39 cellular contexts compared by ENCODE assay signal in the genomic region with DNA sequence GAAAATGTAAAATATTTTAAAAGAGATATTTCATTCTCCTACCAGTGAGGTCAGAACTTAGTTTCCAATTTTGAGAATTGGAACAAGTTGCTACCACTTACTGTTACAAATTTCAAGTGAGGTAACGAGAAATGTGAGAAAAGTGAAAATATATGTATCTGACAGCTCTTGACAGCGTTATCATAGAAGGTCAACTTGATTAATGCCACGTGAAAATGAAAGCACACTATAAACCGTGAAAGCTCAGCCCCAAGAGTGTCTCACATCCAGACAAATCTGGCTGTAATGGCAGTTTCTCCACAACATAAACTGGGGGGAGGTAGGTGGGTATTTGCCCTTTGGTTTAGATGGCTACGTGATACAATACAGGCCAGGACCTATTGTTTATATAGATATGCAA. TPM values are rescaled to one million over a fixed set of nuclear protein-coding genes. Genes with fewer than 3 reads are reported as not detected.
"Had no signal": no experiment of that assay in that cellular context is flagged by ENCODE, and none has a peak within 500 bp of the region (broad histone marks: within the 10 kb centered on the region; RNA-seq: fewer than 3 reads in every experiment).

No MANE protein-coding gene starts in this region.

- FAIRE-seq: astrocyte, TTC549 had no signal

- H3K36me3 ChIP-seq: adrenal gland, brain microvascular endothelial cell, breast epithelium had no signal

- H3K36me3 Mint-ChIP-seq: activated CD4-positive, alpha-beta memory T cell treated with anti-CD3 and anti-CD28 coated beads for 36 hours; activated naive CD4-positive, alpha-beta T cell treated with anti-CD3 and anti-CD28 coated beads, Interleukin-2, amount 50 U/mL, for 72 hours; activated naive CD8-positive, alpha-beta T cell treated with anti-CD3 and anti-CD28 coated beads for 36 hours had no signal

- H3K27ac ChIP-seq: adrenal gland, body of pancreas, brain microvascular endothelial cell, breast epithelium, VCaP had no signal

- H3K4me1 Mint-ChIP-seq: activated B cell treated with CpG ODN at 0.5 μM for 24 hours; activated CD4-positive, alpha-beta T cell treated with anti-CD3 and anti-CD28 coated beads, Interleukin-2, amount 10 ng/mL, durations not matched to agents 24 days and 14 days; activated naive CD8-positive, alpha-beta T cell treated with anti-CD3 and anti-CD28 coated beads for 36 hours; activated T-helper 17 cell treated with anti-CD3 and anti-CD28 coated beads, Interleukin-2, amount 50 U/mL, for 72 hours; T-helper 17 cell had no signal

- H3K9me3 Mint-ChIP-seq: activated CD4-positive, alpha-beta T cell treated with anti-CD3 and anti-CD28 coated beads, Interleukin-2, amount 10 ng/mL, durations not matched to agents 24 days and 14 days; activated CD8-positive, alpha-beta T cell treated with anti-CD3 and anti-CD28 coated beads for 36 hours; activated naive CD4-positive, alpha-beta T cell treated with anti-CD3 and anti-CD28 coated beads for 36 hours; activated naive CD4-positive, alpha-beta T cell treated with anti-CD3 and anti-CD28 coated beads, Interleukin-2, amount 50 U/mL, for 72 hours; activated naive CD8-positive, alpha-beta T cell treated with anti-CD3 and anti-CD28 coated beads for 36 hours; activated T-cell treated with anti-CD3 and anti-CD28 coated beads, Interleukin-2, amount 50 U/mL, for 4 hours; activated T-cell treated with anti-CD3 and anti-CD28 coated beads, Interleukin-2, amount 50 U/mL, for 72 hours; activated T-helper 1 cell treated with anti-CD3 and anti-CD28 coated beads, Interleukin-12 subunit alpha, Interleukin-12 subunit beta, Interleukin-2, Interleukin-4 antibody, amounts not matched to agents 30 ng/mL and 10 ng/mL and 1 ng/mL, durations not matched to agents 14 hours and 24 hours and 36 hours; activated T-helper 17 cell treated with anti-CD3 and anti-CD28 coated beads, Interleukin-2, amount 50 U/mL, for 72 hours had no signal

- H3K27ac Mint-ChIP-seq: activated B cell treated with CpG ODN at 0.5 μM for 24 hours; activated CD4-positive, alpha-beta memory T cell treated with anti-CD3 and anti-CD28 coated beads for 36 hours; activated CD4-positive, alpha-beta T cell treated with anti-CD3 and anti-CD28 coated beads, Interleukin-2, amount 10 ng/mL, durations not matched to agents 24 days and 14 days; activated CD8-positive, alpha-beta T cell treated with anti-CD3 and anti-CD28 coated beads for 36 hours; activated naive CD4-positive, alpha-beta T cell treated with anti-CD3 and anti-CD28 coated beads for 36 hours; activated naive CD4-positive, alpha-beta T cell treated with anti-CD3 and anti-CD28 coated beads, Interleukin-2, amount 50 U/mL, for 72 hours; activated naive CD8-positive, alpha-beta T cell treated with anti-CD3 and anti-CD28 coated beads for 36 hours; activated T-cell treated with anti-CD3 and anti-CD28 coated beads, Interleukin-2, amount 50 U/mL, for 72 hours; activated T-helper 1 cell treated with anti-CD3 and anti-CD28 coated beads, Interleukin-12 subunit alpha, Interleukin-12 subunit beta, Interleukin-2, Interleukin-4 antibody, amounts not matched to agents 30 ng/mL and 10 ng/mL and 1 ng/mL, durations not matched to agents 14 hours and 24 hours and 36 hours; activated T-helper 17 cell treated with anti-CD3 and anti-CD28 coated beads, Interleukin-2, amount 50 U/mL, for 72 hours; T-helper 17 cell had no signal

- ATAC-seq: activated CD8-positive, alpha-beta T cell treated with anti-CD3 and anti-CD28 coated beads for 36 hours; activated naive CD4-positive, alpha-beta T cell treated with anti-CD3 and anti-CD28 coated beads, Interleukin-2, amount 50 U/mL, for 72 hours; activated T-cell treated with anti-CD3 and anti-CD28 coated beads, Interleukin-2, amount 50 U/mL, for 4 hours; activated T-cell treated with anti-CD3 and anti-CD28 coated beads, Interleukin-2, amount 50 U/mL, for 72 hours; activated T-helper 17 cell treated with anti-CD3 and anti-CD28 coated beads, Interleukin-2, amount 50 U/mL, for 72 hours; body of pancreas; T-helper 17 cell had no signal

- H3K9me3 ChIP-seq: adrenal gland, body of pancreas, breast epithelium had no signal

- DNase-seq: activated B cell treated with CpG ODN at 0.5 μM for 24 hours; activated CD4-positive, alpha-beta memory T cell treated with anti-CD3 and anti-CD28 coated beads for 36 hours; activated CD4-positive, alpha-beta T cell treated with anti-CD3 and anti-CD28 coated beads for 4 hours; activated CD4-positive, alpha-beta T cell treated with anti-CD3 and anti-CD28 coated beads, Interleukin-2, amount 10 ng/mL, durations not matched to agents 24 days and 14 days; activated CD4-positive, alpha-beta T cell treated with anti-CD3 and anti-CD28 coated beads, Interleukin-2, amount 50 U/mL, for 1 hour; activated CD4-positive, alpha-beta T cell treated with anti-CD3 and anti-CD28 coated beads, Interleukin-2, amount 50 U/mL, for 4 hours; activated CD4-positive, CD25-positive, alpha-beta regulatory T cell treated with anti-CD3 and anti-CD28 coated beads, Interleukin-2, amount 50 U/mL, for 72 hours; activated CD8-positive, alpha-beta memory T cell treated with anti-CD3 and anti-CD28 coated beads, Interleukin-2, amount 50 U/mL, for 4 hours; activated CD8-positive, alpha-beta T cell treated with anti-CD3 and anti-CD28 coated beads for 36 hours; activated effector memory CD4-positive, alpha-beta T cell treated with anti-CD3 and anti-CD28 coated beads, Interleukin-2, amount 50 U/mL, for 16 hours; activated gamma-delta T cell treated with Interleukin-2 at 50 U/mL for 16 hours; activated naive CD4-positive, alpha-beta T cell; activated naive CD4-positive, alpha-beta T cell treated with anti-CD3 and anti-CD28 coated beads for 36 hours; activated naive CD4-positive, alpha-beta T cell treated with anti-CD3 and anti-CD28 coated beads, Interleukin-2, amount 50 U/mL, for 16 hours; activated naive CD8-positive, alpha-beta T cell treated with anti-CD3 and anti-CD28 coated beads for 36 hours; activated T-cell treated with anti-CD3 and anti-CD28 coated beads for 4 hours; activated T-cell treated with anti-CD3 and anti-CD28 coated beads, Interleukin-2, amount 50 U/mL, for 1 hour; activated T-cell treated with anti-CD3 and anti-CD28 coated beads, Interleukin-2, amount 50 U/mL, for 4 hours; activated T-cell treated with anti-CD3 and anti-CD28 coated beads, Interleukin-2, amount 50 U/mL, for 72 hours; amniotic stem cell; aorta; body of pancreas; brain microvascular endothelial cell; central memory CD4-positive, alpha-beta T cell; T-helper 17 cell; T1000 had no signal

- H3K4me3 ChIP-seq: adrenal gland, body of pancreas, breast epithelium had no signal

- H3K4me1 ChIP-seq: adrenal gland, body of pancreas, breast epithelium had no signal

- H3K27me3 Mint-ChIP-seq: activated B cell treated with CpG ODN at 0.5 μM for 24 hours; activated CD4-positive, alpha-beta memory T cell treated with anti-CD3 and anti-CD28 coated beads for 36 hours; activated CD4-positive, alpha-beta T cell treated with anti-CD3 and anti-CD28 coated beads, Interleukin-2, amount 10 ng/mL, durations not matched to agents 24 days and 14 days; activated CD8-positive, alpha-beta T cell treated with anti-CD3 and anti-CD28 coated beads for 36 hours; activated naive CD8-positive, alpha-beta T cell treated with anti-CD3 and anti-CD28 coated beads for 36 hours; activated T-helper 17 cell treated with anti-CD3 and anti-CD28 coated beads, Interleukin-2, amount 50 U/mL, for 72 hours; T-helper 17 cell had no signal

- H3K27me3 ChIP-seq: adrenal gland, body of pancreas, brain microvascular endothelial cell, breast epithelium had no signal

- H3K4me3 Mint-ChIP-seq: activated B cell treated with CpG ODN at 0.5 μM for 24 hours; activated CD4-positive, alpha-beta memory T cell treated with anti-CD3 and anti-CD28 coated beads for 36 hours; activated CD4-positive, alpha-beta T cell treated with anti-CD3 and anti-CD28 coated beads, Interleukin-2, amount 10 ng/mL, durations not matched to agents 24 days and 14 days; activated CD8-positive, alpha-beta T cell treated with anti-CD3 and anti-CD28 coated beads for 36 hours; activated naive CD4-positive, alpha-beta T cell treated with anti-CD3 and anti-CD28 coated beads for 36 hours; activated naive CD8-positive, alpha-beta T cell treated with anti-CD3 and anti-CD28 coated beads for 36 hours; activated T-cell treated with anti-CD3 and anti-CD28 coated beads, Interleukin-2, amount 50 U/mL, for 4 hours; activated T-cell treated with anti-CD3 and anti-CD28 coated beads, Interleukin-2, amount 50 U/mL, for 72 hours; activated T-helper 1 cell treated with anti-CD3 and anti-CD28 coated beads, Interleukin-12 subunit alpha, Interleukin-12 subunit beta, Interleukin-2, Interleukin-4 antibody, amounts not matched to agents 30 ng/mL and 10 ng/mL and 1 ng/mL, durations not matched to agents 14 hours and 24 hours and 36 hours; activated T-helper 17 cell treated with anti-CD3 and anti-CD28 coated beads, Interleukin-2, amount 50 U/mL, for 72 hours; T-helper 17 cell had no signal

RNA-seq across cellular contexts. Expression of a gene that starts 13.9 kb away (rescaled TPM):
- total RNA-seq: activated B cell treated with CpG ODN at 0.5 μM for 24 hours; activated CD4-positive, alpha-beta memory T cell treated with anti-CD3 and anti-CD28 coated beads for 36 hours; activated CD4-positive, alpha-beta T cell treated with anti-CD3 and anti-CD28 coated beads, Interleukin-2, amount 10 ng/mL, durations not matched to agents 24 days and 14 days; activated CD8-positive, alpha-beta memory T cell treated with anti-CD3 and anti-CD28 coated beads for 36 hours; activated CD8-positive, alpha-beta T cell treated with anti-CD3 and anti-CD28 coated beads for 36 hours; activated naive CD4-positive, alpha-beta T cell treated with anti-CD3 and anti-CD28 coated beads for 36 hours; activated naive CD4-positive, alpha-beta T cell treated with anti-CD3 and anti-CD28 coated beads, Interleukin-2, amount 50 U/mL, for 72 hours; activated naive CD8-positive, alpha-beta T cell treated with anti-CD3 and anti-CD28 coated beads for 36 hours; activated T-cell treated with anti-CD3 and anti-CD28 coated beads, Interleukin-2, amount 50 U/mL, for 4 hours; activated T-cell treated with anti-CD3 and anti-CD28 coated beads, Interleukin-2, amount 50 U/mL, for 72 hours; activated T-helper 1 cell treated with anti-CD3 and anti-CD28 coated beads, Interleukin-12 subunit alpha, Interleukin-12 subunit beta, Interleukin-2, Interleukin-4 antibody, amounts not matched to agents 30 ng/mL and 10 ng/mL and 1 ng/mL, durations not matched to agents 14 hours and 24 hours and 36 hours; activated T-helper 17 cell treated with anti-CD3 and anti-CD28 coated beads, Interleukin-2, amount 50 U/mL, for 72 hours; adrenal gland; aorta; astrocyte; body of pancreas; breast epithelium; cardiac septum; cerebellum; T-helper 1 cell treated with Interleukin-12 subunit alpha and Interleukin-12 subunit beta and Interleukin-4 antibody, amounts not matched to agents 30 ng/mL and 1 ng/mL, for 36 hours; T-helper 17 cell; T-helper 2 cell treated with Interferon-gamma antibody and Interleukin-4, amounts not matched to agents 100 ng/mL and 5 ng/mL, for 36 hours had no signal
- polyA plus RNA-seq: adrenal gland, aorta had no signal
